In genomic region chr15:76514292-76514691, GRCh38 we compare ENCODE assay signal across 18 cellular contexts.
DNase-seq lines count a peak whose midpoint lies in the region; ATAC-seq, FAIRE-seq and TF ChIP-seq lines count a peak whose summit lies in the region.
"Had no signal": no experiment of that assay in that cellular context is flagged by ENCODE, and none has a peak within 500 bp of the region (broad histone marks: within the 10 kb centered on the region; RNA-seq: fewer than 3 reads in every experiment).

No MANE protein-coding gene starts in this region.

- H3K4me3 ChIP-seq in pancreas (no peak overlapping the region), breast epithelium (no peak overlapping the region), gastroesophageal sphincter (no peak overlapping the region)
- no peak overlapping the region for H3K4me3 ChIP-seq in CD4-positive, alpha-beta memory T cell (ENCODE audit: low read length in 2 of 2)
- H3K4me3 ChIP-seq: lower lobe of right lung, smooth muscle cell had no signal

- no peak for TF ChIP-seq EP300 in gastroesophageal sphincter (IDR thresholded peaks at IDR 0.05)

- H3K27ac ChIP-seq in pancreas (no peak overlapping the region), breast epithelium (no peak overlapping the region), gastroesophageal sphincter (no peak overlapping the region)
- H3K27ac ChIP-seq in CD4-positive, alpha-beta memory T cell (ENCODE audit: low read depth, low read length): no peak overlapping the region
- H3K27ac ChIP-seq: lower lobe of right lung had no signal

- WGBS in pancreas, 2 donors: 30 to 33% methylated on average over 1 of the region's 1 CpG
- 100% methylated on average over 1 of the region's 1 CpG; no CpG with 5 or more reads in 1 of the 2 donors for WGBS in gastroesophageal sphincter (ENCODE audit: low coverage in 1 of 2), 2 donors

- no peak overlapping the region for H3K4me3 Mint-ChIP-seq in CD4-positive, alpha-beta memory T cell
- H3K4me3 Mint-ChIP-seq: activated naive CD4-positive, alpha-beta T cell treated with anti-CD3 and anti-CD28 coated beads, Interleukin-2, amount 10 ng/mL, durations not matched to agents 7 days and 5 days had no signal

- peaks cover 10 to 16% of the 10 kb centered on the region in 2 donors for H3K36me3 Mint-ChIP-seq in CD4-positive, alpha-beta memory T cell
- H3K36me3 Mint-ChIP-seq: activated naive CD4-positive, alpha-beta T cell treated with anti-CD3 and anti-CD28 coated beads, Interleukin-2, amount 10 ng/mL, durations not matched to agents 7 days and 5 days had no signal

- TF ChIP-seq POLR2A in breast epithelium (IDR thresholded peaks at IDR 0.05): no peak
- TF ChIP-seq POLR2A in gastroesophageal sphincter (IDR thresholded peaks at IDR 0.05): no peak

- H3K27me3 ChIP-seq in pancreas: no peaks in the 10 kb centered on the region
- H3K27me3 ChIP-seq in breast epithelium: no peaks in the 10 kb centered on the region
- H3K27me3 ChIP-seq in gastroesophageal sphincter: no peaks in the 10 kb centered on the region
- H3K27me3 ChIP-seq in CD4-positive, alpha-beta memory T cell (ENCODE audit: insufficient read depth, low read length): no peaks in the 10 kb centered on the region

- no peak overlapping the region for H3K27ac Mint-ChIP-seq in CD4-positive, alpha-beta memory T cell
- H3K27ac Mint-ChIP-seq: activated naive CD4-positive, alpha-beta T cell treated with anti-CD3 and anti-CD28 coated beads, Interleukin-2, amount 10 ng/mL, durations not matched to agents 7 days and 5 days had no signal

- POLR2A ChIA-PET in CD4-positive, alpha-beta memory T cell (lab: Charles Lee; ENCODE audit: partially characterized antibody): no interaction called here

- H3K27me3 Mint-ChIP-seq in CD4-positive, alpha-beta memory T cell: no peaks in the 10 kb centered on the region
- H3K27me3 Mint-ChIP-seq: activated naive CD4-positive, alpha-beta T cell treated with anti-CD3 and anti-CD28 coated beads, Interleukin-2, amount 10 ng/mL, durations not matched to agents 7 days and 5 days had no signal

- peak; percentile 39 for DNase-seq in NCI-H1092 (lab: John Stamatoyannopoulos, UW)
- peak; percentile 89 for DNase-seq in NCI-H2227 (lab: John Stamatoyannopoulos, UW; ENCODE audit: unreplicated experiment)
- peak; percentile 7 for DNase-seq in cerebellum (ENCODE audit: low spot score)
- DNase-seq in pancreas: no peak
- no peak for DNase-seq in breast epithelium (ENCODE audit: low spot score in 2 of 2)
- no peak for DNase-seq in CD4-positive, alpha-beta memory T cell
- DNase-seq in GM03348 (ENCODE audit: low spot score): no peak
- DNase-seq: activated CD4-positive, alpha-beta T cell treated with anti-CD3 and anti-CD28 coated beads, Interleukin-2, amount 50 U/mL, for 1 hour; activated naive CD4-positive, alpha-beta T cell treated with anti-CD3 and anti-CD28 coated beads, Interleukin-2, amount 10 ng/mL, durations not matched to agents 7 days and 5 days; cortex of kidney; lower lobe of right lung; NCI-H1048; RPMI8226; stimulated activated CD4-positive, alpha-beta T cell treated with anti-CD3 and anti-CD28 coated beads, Interleukin-4, amount 100 ng/mL, for 4 hours; stimulated activated CD8-positive, alpha-beta memory T cell treated with anti-CD3 and anti-CD28 coated beads, Interleukin-4, amount 100 ng/mL, for 48 hours had no signal

- ATAC-seq in pancreas: peak in 3 of 4 donors; percentile 66 to 72 (median 70)
- ATAC-seq in gastroesophageal sphincter: no peak
- ATAC-seq: lower lobe of right lung had no signal

- H3K4me1 Mint-ChIP-seq in CD4-positive, alpha-beta memory T cell: no peaks in the 10 kb centered on the region
- H3K4me1 Mint-ChIP-seq: activated naive CD4-positive, alpha-beta T cell treated with anti-CD3 and anti-CD28 coated beads, Interleukin-2, amount 10 ng/mL, durations not matched to agents 7 days and 5 days had no signal

- H3K9me3 Mint-ChIP-seq in CD4-positive, alpha-beta memory T cell: no peaks in the 10 kb centered on the region
- H3K9me3 Mint-ChIP-seq: activated naive CD4-positive, alpha-beta T cell treated with anti-CD3 and anti-CD28 coated beads, Interleukin-2, amount 10 ng/mL, durations not matched to agents 7 days and 5 days had no signal

- intact Hi-C loops in pancreas (cut with DNase I) (no loop called here), breast epithelium (cut with DNase I; ENCODE audit: low total_unique reads) (no loop called here)
- intact Hi-C loops in CD4-positive, alpha-beta memory T cell (cut with micrococcal nuclease): no loop called here

- H3K9me3 ChIP-seq in pancreas: no peaks in the 10 kb centered on the region
- no peaks in the 10 kb centered on the region for H3K9me3 ChIP-seq in breast epithelium
- no peaks in the 10 kb centered on the region for H3K9me3 ChIP-seq in gastroesophageal sphincter
- H3K9me3 ChIP-seq in CD4-positive, alpha-beta memory T cell (ENCODE audit: control insufficient read depth in 1 of 2, low read length in 2 of 2): no peaks in the 10 kb centered on the region
- H3K9me3 ChIP-seq: lower lobe of right lung had no signal

- TF ChIP-seq CTCF in pancreas (IDR thresholded peaks at IDR 0.05) (no peak), breast epithelium (IDR thresholded peaks at IDR 0.05) (no peak), gastroesophageal sphincter (IDR thresholded peaks at IDR 0.05) (no peak)

- CTCF ChIA-PET in CD4-positive, alpha-beta memory T cell (lab: Charles Lee; ENCODE audit: partially characterized antibody): no interaction called here

- FAIRE-seq in pancreas (lab: Jason Lieb, UNC): no peak
- FAIRE-seq: frontal cortex had no signal

- no peaks in the 10 kb centered on the region for H3K36me3 ChIP-seq in pancreas
- H3K36me3 ChIP-seq in breast epithelium: no peaks in the 10 kb centered on the region
- no peaks in the 10 kb centered on the region for H3K36me3 ChIP-seq in gastroesophageal sphincter
- H3K36me3 ChIP-seq in CD4-positive, alpha-beta memory T cell (ENCODE audit: insufficient read depth, low read length): no peaks in the 10 kb centered on the region
- H3K36me3 ChIP-seq: lower lobe of right lung had no signal

- no peaks in the 10 kb centered on the region for H3K4me1 ChIP-seq in pancreas
- H3K4me1 ChIP-seq in breast epithelium: no peaks in the 10 kb centered on the region
- no peaks in the 10 kb centered on the region for H3K4me1 ChIP-seq in gastroesophageal sphincter
- H3K4me1 ChIP-seq in CD4-positive, alpha-beta memory T cell (ENCODE audit: insufficient read depth, low read length): no peaks in the 10 kb centered on the region
- H3K4me1 ChIP-seq: lower lobe of right lung had no signal

Comparison
In these comparisons a context has a peak if more than half of its experiments do, and no peak if none do; other contexts are left out.
1. DNase-seq: peak in NCI-H1092 (single experiment), NCI-H2227 (single experiment) and cerebellum (single experiment); none in pancreas (0 of 6), breast epithelium (0 of 2), CD4-positive, alpha-beta memory T cell (0 of 5) and GM03348 (single experiment).